Comparison of ENCODE assay signal across 8 cellular contexts in genomic region chr19:1445185-1445931, GRCh38. TPM values are rescaled to one million over a fixed set of nuclear protein-coding genes. Genes with fewer than 3 reads are reported as not detected.
DNase-seq lines count a peak whose midpoint lies in the region; ATAC-seq and TF ChIP-seq lines count a peak whose summit lies in the region.

No MANE protein-coding gene starts in this region.

- TF ChIP-seq POLR2A in heart left ventricle (IDR thresholded peaks at IDR 0.05), result no peak

- H3K4me1 ChIP-seq in heart left ventricle (peaks cover 0 to 43% (median 15%) of the 10 kb centered on the region in 12 donors), upper lobe of right lung (peaks cover 17% of the 10 kb centered on the region)

- DNase-seq in AG09319 (ENCODE audit: extremely low read depth, low read depth) (no peak), HuH-7.5 (ENCODE audit: low spot score) (peak; percentile 99), heart left ventricle (peak; percentile 60 to 89 (median 70)), posterior cingulate gyrus (peak in 9 of 10 donors; percentile 59 to 96 (median 77)), upper lobe of right lung (peak; percentile 89)
- peak; percentile 88 for DNase-seq in activated naive CD8-positive, alpha-beta T cell treated with anti-CD3 and anti-CD28 coated beads for 36 hours

- intact Hi-C loops in heart left ventricle (cut with DNase I), result loop anchor here in 2 of 10 donors (5.0 to 10.0 kb wide), 2 partner anchors 67 to 131 kb away; partner anchors contain the start of gene ADAMTSL5 (in 1 of the 2)
- intact Hi-C loops in posterior cingulate gyrus (cut with DNase I), result no loop called here
- intact Hi-C loops in upper lobe of right lung (cut with DNase I), result no loop called here

- H3K9me3 Mint-ChIP-seq in activated naive CD8-positive, alpha-beta T cell treated with anti-CD3 and anti-CD28 coated beads for 36 hours, result no peaks in the 10 kb centered on the region

- TF ChIP-seq CTCF in AG09319 (IDR thresholded peaks at IDR 0.05; ENCODE audit: low read depth, low read length) (peak; percentile 47), heart left ventricle (IDR thresholded peaks at IDR 0.05) (peak; percentile 85 to 98 (median 94)), upper lobe of right lung (IDR thresholded peaks at IDR 0.05) (peak; percentile 92)

- H3K4me3 Mint-ChIP-seq in activated naive CD8-positive, alpha-beta T cell treated with anti-CD3 and anti-CD28 coated beads for 36 hours, result peak overlapping the region; percentile 45

- H3K27me3 ChIP-seq in heart left ventricle (peaks cover 36 to 52% (median 49%) of the 10 kb centered on the region in 9 donors), upper lobe of right lung (peaks cover 52% of the 10 kb centered on the region)

- 2 to 4% (median 2%) methylated on average over 51 to 70 of the region's 70 CpGs for WGBS in heart left ventricle, 4 donors

- H3K36me3 ChIP-seq in heart left ventricle, result peaks cover 8 to 28% (median 24%) of the 10 kb centered on the region in 9 donors
- peaks cover 25% of the 10 kb centered on the region for H3K36me3 ChIP-seq in upper lobe of right lung

- no peak overlapping the region for H3K27ac Mint-ChIP-seq in activated naive CD8-positive, alpha-beta T cell treated with anti-CD3 and anti-CD28 coated beads for 36 hours

- peaks cover 21% of the 10 kb centered on the region for H3K4me1 Mint-ChIP-seq in activated naive CD8-positive, alpha-beta T cell treated with anti-CD3 and anti-CD28 coated beads for 36 hours

- peak; percentile 73 for ATAC-seq in GM19023 (IDR thresholded peaks at IDR 0.05; ENCODE audit: unreplicated experiment)
- ATAC-seq in SK-N-SH treated with all-trans-retinoic acid at 6 μM for 48 hours, result peak; percentile 88
- peak; percentile 23 to 91 (median 88) for ATAC-seq in heart left ventricle
- peak; percentile 94 for ATAC-seq in upper lobe of right lung

- H3K9me3 ChIP-seq in heart left ventricle (no peaks in the 10 kb centered on the region), upper lobe of right lung (no peaks in the 10 kb centered on the region)

- H3K27ac ChIP-seq in heart left ventricle, result no peak overlapping the region
- no peak overlapping the region for H3K27ac ChIP-seq in upper lobe of right lung

- H3K36me3 Mint-ChIP-seq in activated naive CD8-positive, alpha-beta T cell treated with anti-CD3 and anti-CD28 coated beads for 36 hours, result peaks cover 25% of the 10 kb centered on the region

- H3K4me3 ChIP-seq in heart left ventricle (peak overlapping the region in 11 of 12 donors; percentile 16 to 53 (median 41)), upper lobe of right lung (peak overlapping the region; percentile 42)

- peaks cover 33% of the 10 kb centered on the region for H3K27me3 Mint-ChIP-seq in activated naive CD8-positive, alpha-beta T cell treated with anti-CD3 and anti-CD28 coated beads for 36 hours

TF ChIP-seq in SK-N-SH treated with all-trans-retinoic acid at 6 μM for 48 hours, 23 proteins besides CTCF, POLR2A, EP300 and RAD21:
- peak; percentile 36; the same call in 1 of the 2 replicates for TF ChIP-seq ZNF8 (CRISPR knock-in tag; IDR thresholded peaks at IDR 0.05)
- no peak for TF ChIP-seq RARB (CRISPR knock-in tag; IDR thresholded peaks at IDR 0.05)
- no peak for TF ChIP-seq ZNF70 (CRISPR knock-in tag; IDR thresholded peaks at IDR 0.05)
- TF ChIP-seq GLIS3 (CRISPR knock-in tag; IDR thresholded peaks at IDR 0.05), result 0 out of 2 replicates have a peak, but pooled peaks have one; percentile 64
- no peak for TF ChIP-seq CSDC2 (CRISPR knock-in tag; IDR thresholded peaks at IDR 0.05)
TF ChIP-seq in SK-N-SH treated with all-trans-retinoic acid at 6 μM for 48 hours: peak in this region for 2.

RNA-seq across cellular contexts. Expression of gene APC2, which starts 4.6 kb away (rescaled TPM):
- under 1 TPM; 0.21 to 0.26 TPM for total RNA-seq in activated naive CD8-positive, alpha-beta T cell treated with anti-CD3 and anti-CD28 coated beads for 36 hours
- under 1 TPM in 8 of 9 donors, not detected in 1; 0.04 to 0.72 (median 0.14) TPM for total RNA-seq in heart left ventricle
- polyA plus RNA-seq in heart left ventricle, result under 1 TPM; 0.07 to 0.08 TPM
- 0.20 TPM for total RNA-seq in upper lobe of right lung

RNA-seq across cellular contexts. Expression of gene RPS15, which starts 7.2 kb away (rescaled TPM):
- 1,000 to 10,000 TPM; 1,472 to 1,524 TPM for total RNA-seq in activated naive CD8-positive, alpha-beta T cell treated with anti-CD3 and anti-CD28 coated beads for 36 hours
- total RNA-seq in heart left ventricle, result 1,000 to 10,000 TPM in 2 of 9 donors, 100 to 1,000 TPM in 7; 468 to 2,348 (median 669) TPM
- 1,000 to 10,000 TPM; 2,165 to 2,683 TPM for polyA plus RNA-seq in heart left ventricle
- total RNA-seq in upper lobe of right lung, result 841 TPM

RNA-seq across cellular contexts. Expression of gene C19orf25, which starts 33.7 kb away (rescaled TPM):
- 10 to 100 TPM; 27.0 to 28.7 TPM for total RNA-seq in activated naive CD8-positive, alpha-beta T cell treated with anti-CD3 and anti-CD28 coated beads for 36 hours
- total RNA-seq in heart left ventricle (10 to 100 TPM in 8 of 9 donors, 1 to 10 TPM in 1; 9.4 to 29.2 (median 15.7) TPM), upper lobe of right lung (26.3 TPM)
- 10 to 100 TPM; 27.6 to 27.8 TPM for polyA plus RNA-seq in heart left ventricle

RNA-seq across cellular contexts. Expression of gene DAZAP1, which starts 38.0 kb away (rescaled TPM):
- total RNA-seq in activated naive CD8-positive, alpha-beta T cell treated with anti-CD3 and anti-CD28 coated beads for 36 hours, result 100 to 1,000 TPM; 287 to 297 TPM
- total RNA-seq in heart left ventricle (100 to 1,000 TPM in 1 of 9 donors, 10 to 100 TPM in 8; 36.8 to 124 (median 78.5) TPM), upper lobe of right lung (98.7 TPM)
- 100 to 1,000 TPM in 1 of 2 donors, 10 to 100 TPM in 1; 65.8 to 128 TPM for polyA plus RNA-seq in heart left ventricle

RNA-seq across cellular contexts. Expression of gene GAMT, which starts 44.0 kb away (rescaled TPM):
- 10 to 100 TPM; 36.5 to 37.6 TPM for total RNA-seq in activated naive CD8-positive, alpha-beta T cell treated with anti-CD3 and anti-CD28 coated beads for 36 hours
- total RNA-seq in heart left ventricle (100 to 1,000 TPM in 1 of 9 donors, 10 to 100 TPM in 8; 35.9 to 167 (median 62.5) TPM), upper lobe of right lung (7.1 TPM)
- polyA plus RNA-seq in heart left ventricle, result 100 to 1,000 TPM in 1 of 2 donors, 10 to 100 TPM in 1; 21.9 to 180 TPM
